ENCODE assay signal across 9 cellular contexts in genomic region chr1:226691257-226691656, GRCh38. TPM values are rescaled to one million over a fixed set of nuclear protein-coding genes. Genes with fewer than 3 reads are reported as not detected.
DNase-seq lines count a peak whose midpoint lies in the region; ATAC-seq lines count a peak whose summit lies in the region.
"Had no signal": no experiment of that assay in that cellular context is flagged by ENCODE, and none has a peak within 500 bp of the region (broad histone marks: within the 10 kb centered on the region; RNA-seq: fewer than 3 reads in every experiment).

No MANE protein-coding gene starts in this region.

- H3K9me2 ChIP-seq in Karpas-422 (replicated peaks; ENCODE audit: insufficient read depth, low read length): no peaks in the 10 kb centered on the region

- H3K27me3 Mint-ChIP-seq in activated naive CD8-positive, alpha-beta T cell treated with anti-CD3 and anti-CD28 coated beads, Interleukin-2, amount 50 U/mL, for 24 hours: no peaks in the 10 kb centered on the region

- H3K9ac ChIP-seq in Karpas-422 (ENCODE audit: low read length): peak overlapping the region; percentile 74

- H3K36me3 ChIP-seq in Karpas-422 (ENCODE audit: insufficient read depth, low read length): peaks cover 29% of the 10 kb centered on the region
- H3K36me3 ChIP-seq: cardiac muscle cell had no signal

- DNase-seq in Karpas-422: peak; percentile 73
- peak; percentile 72 for DNase-seq in activated naive CD8-positive, alpha-beta T cell treated with anti-CD3 and anti-CD28 coated beads, Interleukin-2, amount 50 U/mL, for 24 hours
- DNase-seq in RPMI8226: no peak
- DNase-seq in COLO668 (lab: John Stamatoyannopoulos, UW; ENCODE audit: unreplicated experiment): no peak
- DNase-seq in NCI-H2171 treated with DMSO at 0.1 percent for 48 hours (lab: John Stamatoyannopoulos, UW): no peak

- no peaks in the 10 kb centered on the region for H3K27me3 ChIP-seq in Karpas-422 (ENCODE audit: low read length)
- H3K27me3 ChIP-seq: cardiac muscle cell had no signal

- no peaks in the 10 kb centered on the region for H3K9me3 Mint-ChIP-seq in activated naive CD8-positive, alpha-beta T cell treated with anti-CD3 and anti-CD28 coated beads, Interleukin-2, amount 50 U/mL, for 24 hours

- H3K4me1 ChIP-seq in Karpas-422 (ENCODE audit: low read length): peaks cover 100% of the 10 kb centered on the region

- H3K27ac ChIP-seq in Karpas-422 (ENCODE audit: low read length) (no peak overlapping the region), skin epidermis (peak overlapping the region in 18 of 21 experiments; percentile 2 to 79 (median 52))

- H3K36me3 Mint-ChIP-seq in activated naive CD8-positive, alpha-beta T cell treated with anti-CD3 and anti-CD28 coated beads, Interleukin-2, amount 50 U/mL, for 24 hours (ENCODE audit: low read depth): peaks cover 21% of the 10 kb centered on the region

- no peaks in the 10 kb centered on the region for H3K9me3 ChIP-seq in Karpas-422 (ENCODE audit: low read length)

- peaks cover 98% of the 10 kb centered on the region for H3K4me1 Mint-ChIP-seq in activated naive CD8-positive, alpha-beta T cell treated with anti-CD3 and anti-CD28 coated beads, Interleukin-2, amount 50 U/mL, for 24 hours

- H4K20me1 ChIP-seq in Karpas-422 (ENCODE audit: insufficient read depth, low read depth, low read length): peaks cover 10% of the 10 kb centered on the region; the same call in 1 of the 2 replicates

- ATAC-seq in GM19023 (IDR thresholded peaks at IDR 0.05; ENCODE audit: unreplicated experiment): peak; percentile 56
- peak; percentile 58 for ATAC-seq in activated naive CD8-positive, alpha-beta T cell treated with anti-CD3 and anti-CD28 coated beads, Interleukin-2, amount 50 U/mL, for 24 hours
- ATAC-seq in GM18517 (IDR thresholded peaks at IDR 0.05; ENCODE audit: unreplicated experiment): no peak

- H2AFZ ChIP-seq in Karpas-422 (ENCODE audit: low read length): no peak overlapping the region

- peak overlapping the region; percentile 76 for H3K4me2 ChIP-seq in Karpas-422 (ENCODE audit: low read depth, low read length, poor library complexity, severe bottlenecking)

- peaks cover 84% of the 10 kb centered on the region for H3K79me2 ChIP-seq in Karpas-422 (ENCODE audit: low read length)

- H3K4me3 ChIP-seq in Karpas-422 (ENCODE audit: low read length) (peak overlapping the region; percentile 39; the same call in 1 of the 2 replicates), skin epidermis (no peak overlapping the region)
- H3K4me3 ChIP-seq: cardiac muscle cell had no signal

- H3K27ac Mint-ChIP-seq in activated naive CD8-positive, alpha-beta T cell treated with anti-CD3 and anti-CD28 coated beads, Interleukin-2, amount 50 U/mL, for 24 hours: peak overlapping the region; percentile 99

- peak overlapping the region; percentile 71 for H3K4me3 Mint-ChIP-seq in activated naive CD8-positive, alpha-beta T cell treated with anti-CD3 and anti-CD28 coated beads, Interleukin-2, amount 50 U/mL, for 24 hours

RNA-seq across cellular contexts. Expression of gene ITPKB, which starts 47.8 kb away (rescaled TPM):
- 79.0 and 132 TPM in 2 replicates for total RNA-seq in Karpas-422 (2014; rRNA removed; shearing (Covaris generic); ENCODE audit: low replicate concordance)

Comparison
In these comparisons a context has a peak if more than half of its experiments do, and no peak if none do; other contexts are left out.
1. DNase-seq: peak in Karpas-422 (single experiment) and activated naive CD8-positive, alpha-beta T cell treated with anti-CD3 and anti-CD28 coated beads, Interleukin-2, amount 50 U/mL, for 24 hours (single experiment); none in RPMI8226 (single experiment), COLO668 (single experiment) and NCI-H2171 treated with DMSO at 0.1 percent for 48 hours (single experiment).